ENCODE assay signal across 9 cellular contexts in the genomic region with DNA sequence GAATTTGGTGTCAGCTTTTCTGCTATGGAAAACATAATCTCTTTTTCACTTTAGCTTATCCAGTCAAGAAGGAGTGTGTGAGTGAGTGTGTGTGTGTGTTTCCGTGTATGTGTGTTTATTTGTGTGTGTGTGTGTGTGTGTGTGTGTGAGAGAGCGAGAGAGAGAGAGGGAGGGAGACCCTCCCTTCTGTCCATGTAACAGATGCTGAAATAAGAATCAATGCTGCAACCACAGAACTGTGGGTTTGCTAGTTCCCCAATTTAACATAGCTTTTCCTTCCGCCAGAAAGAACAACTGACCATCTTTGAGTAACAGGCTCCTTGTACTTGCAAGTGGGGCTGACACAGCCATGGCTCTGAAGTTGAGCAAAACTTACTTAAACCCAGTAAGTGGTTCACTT. TPM values are rescaled to one million over a fixed set of nuclear protein-coding genes. Genes with fewer than 3 reads are reported as not detected.
DNase-seq lines count a peak whose midpoint lies in the region; ATAC-seq, FAIRE-seq and TF ChIP-seq lines count a peak whose summit lies in the region.
"Had no signal": no experiment of that assay in that cellular context is flagged by ENCODE, and none has a peak within 500 bp of the region (broad histone marks: within the 10 kb centered on the region; RNA-seq: fewer than 3 reads in every experiment).

No MANE protein-coding gene starts in this region.

- ATAC-seq in GM21619 (IDR thresholded peaks at IDR 0.05; ENCODE audit: unreplicated experiment), result peak; percentile 26
- ATAC-seq in heart left ventricle, result peak; percentile 34 to 75 (median 56)

- H3K4me3 ChIP-seq in heart left ventricle (peak overlapping the region in 2 of 12 donors; percentile 18 to 60), ovary (no peak overlapping the region)

- H3K27ac ChIP-seq in heart left ventricle (peak overlapping the region in 3 of 12 donors; percentile 1 to 91 (median 36)), ovary (no peak overlapping the region)

- FAIRE-seq in frontal cortex (lab: Jason Lieb, UNC), result no peak

- no peak for TF ChIP-seq POLR2A in heart left ventricle (IDR thresholded peaks at IDR 0.05)
- TF ChIP-seq POLR2A in ovary (IDR thresholded peaks at IDR 0.05), result no peak

- DNase-seq in GF-D8 (lab: John Stamatoyannopoulos, UW), result peak; percentile 99
- peak; percentile 99 for DNase-seq in MV-4-11 (lab: John Stamatoyannopoulos, UW)
- no peak for DNase-seq in heart left ventricle
- DNase-seq in frontal cortex (ENCODE audit: low spot score in 2 of 2), result no peak
- no peak for DNase-seq in ovary
- no peak for DNase-seq in GM20000 (ENCODE audit: low spot score)
- no peak for DNase-seq in NCI-H1105 treated with DMSO at 0.1 percent for 48 hours (lab: John Stamatoyannopoulos, UW)

- TF ChIP-seq EP300 in ovary (IDR thresholded peaks at IDR 0.05), result no peak

- H3K36me3 ChIP-seq in heart left ventricle (no peaks in the 10 kb centered on the region), ovary (no peaks in the 10 kb centered on the region)
- H3K36me3 ChIP-seq: adrenal gland had no signal

- H3K27me3 ChIP-seq in heart left ventricle (peaks cover 0 to 2% (median 0%) of the 10 kb centered on the region in 9 donors), ovary (no peaks in the 10 kb centered on the region)
- H3K27me3 ChIP-seq: adrenal gland had no signal

- H3K4me1 ChIP-seq in heart left ventricle, result peaks cover 0 to 62% (median 0%) of the 10 kb centered on the region in 12 donors
- H3K4me1 ChIP-seq in ovary (ENCODE audit: insufficient read depth), result no peaks in the 10 kb centered on the region

- WGBS in heart left ventricle, 4 donors, result 58 to 68% (median 66%) methylated on average over 3 of the region's 3 CpGs
- 48 to 57% (median 53%) methylated on average over 3 of the region's 3 CpGs for WGBS in ovary, 3 donors

- intact Hi-C loops in heart left ventricle (cut with DNase I), result no loop called here
- intact Hi-C loops in ovary (cut with DNase I), result no loop called here

- H3K9me3 ChIP-seq in heart left ventricle (no peaks in the 10 kb centered on the region), ovary (no peaks in the 10 kb centered on the region)
- H3K9me3 ChIP-seq: adrenal gland had no signal

- TF ChIP-seq CTCF in heart left ventricle (IDR thresholded peaks at IDR 0.05) (no peak), ovary (IDR thresholded peaks at IDR 0.05) (no peak), GM20000 (IDR thresholded peaks at IDR 0.05; ENCODE audit: extremely low read depth, missing control alignments) (no peak)

RNA-seq across cellular contexts. Expression of a gene that starts 5.2 kb away (rescaled TPM):
- total RNA-seq in heart left ventricle (100 to 1,000 TPM in 1 of 9 donors, 10 to 100 TPM in 5, 1 to 10 TPM in 3; 5.6 to 230 (median 11.8) TPM), frontal cortex (6.1 TPM), ovary (10 to 100 TPM in 6 of 7 donors, 1 to 10 TPM in 1; 7.0 to 53.7 (median 13.8) TPM)
- polyA plus RNA-seq in heart left ventricle (1 to 10 TPM; 1.9 to 8.7 TPM), ovary (10 to 100 TPM in 1 of 2 donors, 1 to 10 TPM in 1; 5.7 to 56.9 TPM)

RNA-seq across cellular contexts. Expression of a gene that starts 35.0 kb away (rescaled TPM):
- total RNA-seq in heart left ventricle (under 1 TPM in 2 of 9 donors, not detected in 7; 0.14 to 0.48 TPM), frontal cortex (2.0 TPM), ovary (under 1 TPM in 4 of 7 donors, not detected in 3; 0.20 to 0.92 (median 0.26) TPM)
- polyA plus RNA-seq in heart left ventricle (not detected), ovary (under 1 TPM in 1 of 2 donors, not detected in 1; 0.12 TPM)

Comparison
In these comparisons a context has a peak if more than half of its experiments do, and no peak if none do; other contexts are left out.
1. DNase-seq: peak in GF-D8 (single experiment) and MV-4-11 (single experiment); none in heart left ventricle (0 of 5), frontal cortex (0 of 2), ovary (0 of 5), GM20000 (single experiment) and NCI-H1105 treated with DMSO at 0.1 percent for 48 hours (single experiment).